Comparison of ENCODE assay signal across 23 cellular contexts in genomic region chr7:107691713-107692112, GRCh38. TPM values are rescaled to one million over a fixed set of nuclear protein-coding genes. Genes with fewer than 3 reads are reported as not detected.
DNase-seq lines count a peak whose midpoint lies in the region; ATAC-seq and TF ChIP-seq lines count a peak whose summit lies in the region.
"Had no signal": no experiment of that assay in that cellular context is flagged by ENCODE, and none has a peak within 500 bp of the region (broad histone marks: within the 10 kb centered on the region; RNA-seq: fewer than 3 reads in every experiment).

No MANE protein-coding gene starts in this region.

- no peaks in the 10 kb centered on the region for H3K79me1 ChIP-seq in IMR-90 (ENCODE audit: low read depth in 1 of 2, low read length in 2 of 2)

- peak overlapping the region; percentile 53; the same call in 1 of the 2 replicates for H2AK5ac ChIP-seq in IMR-90 (ENCODE audit: low read depth, low read length)

- no peak overlapping the region for H2BK120ac ChIP-seq in IMR-90 (ENCODE audit: low read depth, low read length)

- H3K4me3 ChIP-seq in IMR-90 (ENCODE audit: insufficient read depth, low read depth, low read length) = no peak overlapping the region
- H3K4me3 ChIP-seq in fibroblast of pulmonary artery (replicated peaks; ENCODE audit: low read depth, low read length) = no peak overlapping the region
- H3K4me3 ChIP-seq: BLaER1, cardiac muscle cell, GM12878 had no signal

- H3K9ac ChIP-seq in IMR-90 (ENCODE audit: low read depth, low read length) = no peak overlapping the region
- H3K9ac ChIP-seq: BLaER1, KMS-11 had no signal

- dilution Hi-C loops in IMR-90 (cut with HindIII; ENCODE audit: low sequenced_read_pairs, unreplicated experiment) = no loop called here

- no peak overlapping the region for H4K5ac ChIP-seq in IMR-90 (ENCODE audit: low read depth, low read length)

- TF ChIP-seq CTCF in IMR-90 (conservative IDR thresholded peaks at IDR 0.05; ENCODE audit: low read depth, low read length) (no peak), fibroblast of pulmonary artery (IDR thresholded peaks at IDR 0.05; ENCODE audit: low read length, missing control alignments) (no peak), GM20000 (IDR thresholded peaks at IDR 0.05; ENCODE audit: extremely low read depth, missing control alignments) (no peak)

- peaks cover 17% of the 10 kb centered on the region for H3K4me1 ChIP-seq in IMR-90 (ENCODE audit: control insufficient read depth, insufficient read depth, low read length)
- H3K4me1 ChIP-seq: BLaER1 had no signal

- ATAC-seq in IMR-90 (ENCODE audit: low read depth) (no peak), sciatic nerve (peak; percentile 67), HG03342 (IDR thresholded peaks at IDR 0.05; ENCODE audit: unreplicated experiment) (no peak)
- ATAC-seq: activated naive CD4-positive, alpha-beta T cell treated with anti-CD3 and anti-CD28 coated beads, Interleukin-2, amount 50 U/mL, for 72 hours; effector memory CD8-positive, alpha-beta T cell; GM12878; left lobe of liver; T-cell had no signal

- H3K9me3 ChIP-seq in IMR-90 (ENCODE audit: control insufficient read depth, insufficient read depth, low read length) = no peaks in the 10 kb centered on the region
- H3K9me3 ChIP-seq: BLaER1 had no signal

- WGBS in IMR-90 (ENCODE audit: extremely low coverage in 2 of 2, insufficient read length in 1 of 2), 2 experiments = 40% methylated on average over 1 of the region's 3 CpGs; no CpG with 5 or more reads in 1 of the 2 experiments

- DNase-seq in IMR-90 (peak; percentile 34), UCSD-AML1 (lab: John Stamatoyannopoulos, UW; ENCODE audit: unreplicated experiment) (peak; percentile 6), fibroblast of pulmonary artery (ENCODE audit: low read depth) (peak; percentile 49), sciatic nerve (ENCODE audit: low spot score) (no peak), GM20000 (ENCODE audit: low spot score) (no peak)
- no peak for DNase-seq in activated CD4-positive, alpha-beta T cell treated with anti-CD3 and anti-CD28 coated beads, Interleukin-2, amount 50 U/mL, for 1 hour
- DNase-seq: activated CD4-positive, alpha-beta memory T cell treated with anti-CD3 and anti-CD28 coated beads, Interleukin-2, amount 10 ng/mL, durations not matched to agents 7 days and 5 days; activated T-cell treated with anti-CD3 and anti-CD28 coated beads, Interleukin-2, amount 50 U/mL, for 24 hours; effector memory CD8-positive, alpha-beta T cell; GDM1; GOT3; NCI-H1105; NCI-H2171; small intestine; T-cell; WERI-Rb-1 had no signal

- H2BK20ac ChIP-seq in IMR-90 (ENCODE audit: low read depth, low read length) = peak overlapping the region; percentile 38; the same call in 1 of the 2 replicates

- no peak for TF ChIP-seq POLR2A in IMR-90 (IDR thresholded peaks at IDR 0.05; ENCODE audit: low read depth, low read length)

- in situ Hi-C loops in IMR-90 (cut with MboI; ENCODE audit: low sequenced_read_pairs) = no loop called here

- CTCF ChIA-PET in IMR-90 (lab: Yijun Ruan, JAX) = interaction anchor here (1.6 kb wide), 1 partner anchor 15 kb away, joined by 4 read pairs; no protein-coding TSS in a partner anchor

- no peak overlapping the region for H4K91ac ChIP-seq in IMR-90 (ENCODE audit: insufficient read depth, low read depth, low read length)

- no peak overlapping the region for H3K4ac ChIP-seq in IMR-90 (ENCODE audit: low read depth, low read length)

- 0 out of 2 replicates have a peak overlapping the region, but pooled peaks have one; percentile 46 for H3K23ac ChIP-seq in IMR-90 (ENCODE audit: low read depth, low read length)

- H3K27me3 ChIP-seq in IMR-90 (ENCODE audit: control insufficient read depth, insufficient read depth, low read length) = no peaks in the 10 kb centered on the region
- H3K27me3 ChIP-seq: BLaER1 had no signal

- H3K4me2 ChIP-seq in IMR-90 (ENCODE audit: low read depth, low read length) = peak overlapping the region; percentile 25; the same call in 1 of the 2 replicates
- H3K4me2 ChIP-seq: BLaER1, KMS-11 had no signal

- intact Hi-C loops in IMR-90 (cut with micrococcal nuclease) (no loop called here), sciatic nerve (cut with DNase I) (no loop called here)

- H3K36me3 ChIP-seq in IMR-90 (ENCODE audit: control insufficient read depth, insufficient read depth, low read length) = no peaks in the 10 kb centered on the region
- H3K36me3 ChIP-seq: BLaER1, cardiac muscle cell, WERI-Rb-1 had no signal

- H2BK15ac ChIP-seq in IMR-90 (ENCODE audit: low read depth, low read length) = peak overlapping the region; percentile 40; the same call in 1 of the 3 replicates

- H3K27ac ChIP-seq in IMR-90 (ENCODE audit: insufficient read depth, low read length) = no peak overlapping the region
- H3K27ac ChIP-seq: BLaER1, cardiac muscle cell, KMS-11, WERI-Rb-1 had no signal

- H3K9me1 ChIP-seq in IMR-90 (ENCODE audit: insufficient read depth, low read length) = peaks cover 10% of the 10 kb centered on the region

- H3K18ac ChIP-seq in IMR-90 (ENCODE audit: low read depth, low read length) = no peak overlapping the region

- BruUV-seq in IMR-90 (replicated peaks; lab: Mats Ljungman, UMichigan) = no TSS peak

- H2BK5ac ChIP-seq in IMR-90 (ENCODE audit: low read depth, low read length, poor library complexity, severe bottlenecking) = no peak overlapping the region

- POLR2A ChIA-PET in IMR-90 (lab: Charles Lee; ENCODE audit: unreplicated experiment) = no interaction called here

- no peak overlapping the region for H2AK9ac ChIP-seq in IMR-90 (replicated peaks; ENCODE audit: low read depth, low read length, poor library complexity)

- no peak for TF ChIP-seq RAD21 in IMR-90 (IDR thresholded peaks at IDR 0.05; ENCODE audit: low read length)

- no peaks in the 10 kb centered on the region for H4K20me1 ChIP-seq in IMR-90 (ENCODE audit: insufficient read depth, low read length)
- H4K20me1 ChIP-seq: BLaER1 had no signal

- 0 out of 2 replicates have a peak overlapping the region, but pooled peaks have one; percentile 5 for H3K14ac ChIP-seq in IMR-90 (replicated peaks; ENCODE audit: low read depth, low read length)

- peak overlapping the region; percentile 44 for H2AFZ ChIP-seq in IMR-90 (replicated peaks; ENCODE audit: low read length, poor library complexity)

- H3K56ac ChIP-seq in IMR-90 (ENCODE audit: extremely low read depth, insufficient read depth, low read length) = no peak overlapping the region

- no peak overlapping the region for H4K8ac ChIP-seq in IMR-90 (ENCODE audit: low read depth in 2 of 2, low read length in 2 of 2)

TF ChIP-seq in IMR-90, 13 proteins besides CTCF, POLR2A, EP300 and RAD21:
- TF ChIP-seq MAFK (IDR thresholded peaks at IDR 0.05; ENCODE audit: low read depth, low read length) (no peak), BHLHE40 (IDR thresholded peaks at IDR 0.05; ENCODE audit: low read depth, low read length) (no peak), CHD1 (IDR thresholded peaks at IDR 0.05; ENCODE audit: low read depth, low read length) (no peak), SMC3 (IDR thresholded peaks at IDR 0.05; ENCODE audit: low read depth, low read length) (no peak), USF2 (IDR thresholded peaks at IDR 0.05; ENCODE audit: low read depth, low read length) (no peak), NFE2L2 (IDR thresholded peaks at IDR 0.05; ENCODE audit: low read depth, low read length) (no peak), MXI1 (IDR thresholded peaks at IDR 0.05; ENCODE audit: borderline replicate concordance, low read depth, low read length) (no peak), CEBPB (IDR thresholded peaks at IDR 0.05; ENCODE audit: low read depth, low read length) (no peak), RCOR1 (IDR thresholded peaks at IDR 0.05; ENCODE audit: insufficient replicate concordance, low read length) (no peak)

RNA-seq across cellular contexts. Expression of gene SLC26A4, which starts 31.1 kb away (rescaled TPM):
- 0.56 and 1.1 TPM in 2 replicates for total RNA-seq in IMR-90 (2012; rRNA removed)
- 0.09 and 0.20 TPM in 2 replicates for polyA plus RNA-seq in IMR-90 (2012; rRNA removed)
- polyA plus RNA-seq in IMR-90 (2012; cell fraction: cytosol; rRNA removed) = 0.07 TPM in 1 of 2 replicates, not detected in the other
- polyA plus RNA-seq in IMR-90 (2012; cell fraction: nucleus; rRNA removed; ENCODE audit: low replicate concordance) = 0.05 and 0.19 TPM in 2 replicates
- total RNA-seq in sciatic nerve = 3.2 TPM
- total RNA-seq: left lobe of liver had no signal
- polyA plus RNA-seq: cardiac muscle cell had no signal

RNA-seq across cellular contexts. Expression of gene CBLL1, which starts 52.2 kb away (rescaled TPM):
- total RNA-seq in IMR-90 (2012; rRNA removed) (15.6 and 20.3 TPM in 2 replicates), sciatic nerve (24.0 TPM)
- polyA plus RNA-seq in IMR-90 (2012; rRNA removed) = 19.0 and 19.7 TPM in 2 replicates
- 4.3 and 7.1 TPM in 2 replicates for polyA plus RNA-seq in IMR-90 (2012; cell fraction: cytosol; rRNA removed)
- 9.9 and 27.7 TPM in 2 replicates for polyA plus RNA-seq in IMR-90 (2012; cell fraction: nucleus; rRNA removed; ENCODE audit: low replicate concordance)

Comparison
In these comparisons a context has a peak if more than half of its experiments do, and no peak if none do; other contexts are left out.
1. DNase-seq: peak in IMR-90 (single experiment), UCSD-AML1 (single experiment) and fibroblast of pulmonary artery (single experiment); none in sciatic nerve (single experiment), GM20000 (single experiment) and activated CD4-positive, alpha-beta T cell treated with anti-CD3 and anti-CD28 coated beads, Interleukin-2, amount 50 U/mL, for 1 hour (single experiment).